Comparison of ENCODE assay signal across 21 cellular contexts in genomic region chr9:88183798-88184495, GRCh38. TPM values are rescaled to one million over a fixed set of nuclear protein-coding genes. Genes with fewer than 3 reads are reported as not detected.
DNase-seq lines count a peak whose midpoint lies in the region; ATAC-seq and TF ChIP-seq lines count a peak whose summit lies in the region.
"Had no signal": no experiment of that assay in that cellular context is flagged by ENCODE, and none has a peak within 500 bp of the region (broad histone marks: within the 10 kb centered on the region; RNA-seq: fewer than 3 reads in every experiment).

No MANE protein-coding gene starts in this region.

- TF ChIP-seq RAD21 in SK-N-SH (IDR thresholded peaks at IDR 0.05; ENCODE audit: low read length): no peak

- POLR2A ChIA-PET in SK-N-SH (lab: Yijun Ruan, JAX) (no interaction called here), Panc1 (lab: Charles Lee) (no interaction called here)

- H4K20me1 ChIP-seq in SK-N-SH (ENCODE audit: insufficient read depth): no peaks in the 10 kb centered on the region

- TF ChIP-seq EP300 in SK-N-SH (IDR thresholded peaks at IDR 0.05; ENCODE audit: borderline replicate concordance in 1 of 2, low read depth in 1 of 2, low read length in 1 of 2): no peak

- peak overlapping the region; percentile 38 for H2BK12ac ChIP-seq in trophoblast cell (ENCODE audit: low read length)

- H2BK5ac ChIP-seq in trophoblast cell (ENCODE audit: low read depth, low read length, poor library complexity): no peak overlapping the region

- H3K27ac Mint-ChIP-seq in activated T-cell treated with anti-CD3 and anti-CD28 coated beads, Interleukin-2, amount 50 U/mL, for 72 hours: no peak overlapping the region

- H3K4me3 ChIP-seq in SK-N-SH (ENCODE audit: low read depth in 2 of 2, low read length in 1 of 2) (no peak overlapping the region), Panc1 (ENCODE audit: low read depth in 2 of 2, low read length in 2 of 2) (no peak overlapping the region), trophoblast cell (ENCODE audit: low read depth, low read length) (no peak overlapping the region)

- H3K4me1 ChIP-seq in SK-N-SH (ENCODE audit: control insufficient read depth in 1 of 2, insufficient read depth in 2 of 2, low read depth in 1 of 2, low read length in 1 of 2): peaks cover 0 to 8% of the 10 kb centered on the region in 2 experiments; a peak in 2 of 4 replicates
- H3K4me1 ChIP-seq in Panc1 (ENCODE audit: control insufficient read depth, insufficient read depth, low read length): no peaks in the 10 kb centered on the region
- no peaks in the 10 kb centered on the region for H3K4me1 ChIP-seq in trophoblast cell (ENCODE audit: control insufficient read depth in 1 of 2, insufficient read depth in 2 of 2, low read length in 2 of 2)

- no peak overlapping the region for H2AK5ac ChIP-seq in trophoblast cell (ENCODE audit: low read length)

- no peak overlapping the region for H3K4me3 Mint-ChIP-seq in activated T-cell treated with anti-CD3 and anti-CD28 coated beads, Interleukin-2, amount 50 U/mL, for 72 hours

- ATAC-seq in SK-N-SH treated with all-trans-retinoic acid at 6 μM for 48 hours (no peak), Panc1 (no peak), GM18907 (IDR thresholded peaks at IDR 0.05; ENCODE audit: unreplicated experiment) (no peak)
- ATAC-seq in activated T-cell treated with anti-CD3 and anti-CD28 coated beads, Interleukin-2, amount 50 U/mL, for 72 hours (replicated peaks in 1 of 2): no peak

- 53% methylated on average over 5 of the region's 5 CpGs for WGBS in SK-N-SH (ENCODE audit: low lambda C conversion rate)
- 100% methylated on average over 1 of the region's 5 CpGs for WGBS in trophoblast cell (ENCODE audit: extremely low coverage, insufficient coverage, insufficient read length)

- TF ChIP-seq CTCF in SK-N-SH (IDR thresholded peaks at IDR 0.05) (no peak), Panc1 (IDR thresholded peaks at IDR 0.05) (no peak)

- no peak overlapping the region for H4K8ac ChIP-seq in trophoblast cell (ENCODE audit: low read depth, low read length)

- H3K4ac ChIP-seq in trophoblast cell (ENCODE audit: low read depth, low read length): no peak overlapping the region

- H3K9me3 Mint-ChIP-seq in activated T-cell treated with anti-CD3 and anti-CD28 coated beads, Interleukin-2, amount 50 U/mL, for 72 hours: no peaks in the 10 kb centered on the region

- CTCF ChIA-PET in SK-N-SH (lab: Yijun Ruan, JAX): no interaction called here
- CTCF ChIA-PET in Panc1 (lab: Charles Lee): no interaction called here

- no peaks in the 10 kb centered on the region for H3K9me3 ChIP-seq in SK-N-SH
- no peaks in the 10 kb centered on the region for H3K9me3 ChIP-seq in Panc1 (ENCODE audit: control insufficient read depth, insufficient read depth, low read depth, low read length)
- no peaks in the 10 kb centered on the region for H3K9me3 ChIP-seq in trophoblast cell (ENCODE audit: insufficient read depth, low read depth, low read length)

- no peaks in the 10 kb centered on the region for H3K36me3 Mint-ChIP-seq in activated T-cell treated with anti-CD3 and anti-CD28 coated beads, Interleukin-2, amount 50 U/mL, for 72 hours (ENCODE audit: insufficient read depth in 2 of 2)

- peak overlapping the region; percentile 13 for H4K91ac ChIP-seq in trophoblast cell (ENCODE audit: low read depth, low read length)

- DNase-seq in SK-N-SH (no peak), Panc1 (ENCODE audit: low read depth, low spot score) (no peak), fibroblast of peridontal ligament (ENCODE audit: extremely low read depth) (peak; percentile 28), trophoblast cell (no peak), LoVo (ENCODE audit: low spot score) (no peak)
- DNase-seq in activated T-cell treated with anti-CD3 and anti-CD28 coated beads, Interleukin-2, amount 50 U/mL, for 72 hours: no peak
- DNase-seq: AML-193, DND-41, GF-D8, HCEC 1CT, NCI-H1105 treated with DMSO at 0.1 percent for 48 hours, NCI-H1694, NCI-H2081 treated with DMSO at 0.1 percent for 48 hours, NCI-H510A treated with DMSO at 0.1 percent for 48 hours, NCI-H774, RPMI8226, SHP77 treated with DMSO at 0.1 percent for 48 hours had no signal

- H3K36me3 ChIP-seq in SK-N-SH (replicated peaks in 1 of 2; ENCODE audit: control insufficient read depth in 1 of 2, insufficient read depth in 2 of 2, low read length in 1 of 2) (no peaks in the 10 kb centered on the region), Panc1 (ENCODE audit: control insufficient read depth, insufficient read depth, low read length) (no peaks in the 10 kb centered on the region), trophoblast cell (ENCODE audit: control insufficient read depth in 1 of 2, insufficient read depth in 2 of 2, low read length in 2 of 2) (no peaks in the 10 kb centered on the region)

- no peaks in the 10 kb centered on the region for H3K27me3 ChIP-seq in SK-N-SH (ENCODE audit: insufficient read depth)
- no peaks in the 10 kb centered on the region for H3K27me3 ChIP-seq in Panc1 (ENCODE audit: control insufficient read depth, insufficient read depth, low read length)
- H3K27me3 ChIP-seq in trophoblast cell (ENCODE audit: insufficient read depth, low read length): no peaks in the 10 kb centered on the region

- H3K9me2 ChIP-seq in SK-N-SH: no peaks in the 10 kb centered on the region

- H3K4me2 ChIP-seq in SK-N-SH: no peak overlapping the region
- no peak overlapping the region for H3K4me2 ChIP-seq in trophoblast cell (ENCODE audit: low read length)

- no peak overlapping the region for H4K12ac ChIP-seq in trophoblast cell (ENCODE audit: low read depth, low read length)

- H3K79me2 ChIP-seq in SK-N-SH (ENCODE audit: insufficient read depth) (no peaks in the 10 kb centered on the region), trophoblast cell (ENCODE audit: control insufficient read depth, insufficient read depth, low read length, poor library complexity) (no peaks in the 10 kb centered on the region)

- H3K18ac ChIP-seq in trophoblast cell (ENCODE audit: low read length): no peak overlapping the region

- H3K9ac ChIP-seq in SK-N-SH: no peak overlapping the region
- H3K9ac ChIP-seq in trophoblast cell (ENCODE audit: low read length): no peak overlapping the region

- H3F3A ChIP-seq in SK-N-SH (replicated peaks; ENCODE audit: insufficient read depth): no peaks in the 10 kb centered on the region

- no peak overlapping the region for H2BK120ac ChIP-seq in trophoblast cell (ENCODE audit: insufficient read depth, low read length, poor library complexity)

- in situ Hi-C loops in Panc1 (cut with HindIII; ENCODE audit: low pct_unique_long_range_greater_than_20kb, low sequenced_read_pairs): no loop called here

- H2AFZ ChIP-seq in SK-N-SH (ENCODE audit: low read depth) (no peak overlapping the region), trophoblast cell (ENCODE audit: insufficient read depth, low read length, poor library complexity) (no peak overlapping the region)

- BruUV-seq in Panc1 (replicated peaks; lab: Mats Ljungman, UMichigan): no TSS peak

- peaks cover 30% of the 10 kb centered on the region for H3K27me3 Mint-ChIP-seq in activated T-cell treated with anti-CD3 and anti-CD28 coated beads, Interleukin-2, amount 50 U/mL, for 72 hours (ENCODE audit: low read depth)

- H3K23ac ChIP-seq in trophoblast cell (ENCODE audit: low read length): no peak overlapping the region

- intact Hi-C loops in Panc1 (cut with micrococcal nuclease; ENCODE audit: unreplicated experiment): no loop called here

- no peak overlapping the region for H3K27ac ChIP-seq in SK-N-SH (ENCODE audit: low read depth in 2 of 2, low read length in 1 of 2)
- H3K27ac ChIP-seq in Panc1 (ENCODE audit: low read length): peak overlapping the region; percentile 57; the same call in 1 of the 2 replicates
- no peak overlapping the region for H3K27ac ChIP-seq in trophoblast cell (ENCODE audit: low read depth, low read length)
- H3K27ac ChIP-seq: 22Rv1 had no signal

- H3K14ac ChIP-seq in trophoblast cell (ENCODE audit: low read length): no peak overlapping the region

- peaks cover 4% of the 10 kb centered on the region for H3K4me1 Mint-ChIP-seq in activated T-cell treated with anti-CD3 and anti-CD28 coated beads, Interleukin-2, amount 50 U/mL, for 72 hours (ENCODE audit: low read depth)

- H3K79me1 ChIP-seq in trophoblast cell (ENCODE audit: low read length): no peaks in the 10 kb centered on the region

TF ChIP-seq in SK-N-SH treated with all-trans-retinoic acid at 6 μM for 48 hours, 23 proteins besides CTCF, POLR2A, EP300 and RAD21 (continues in another document):
- no peak for TF ChIP-seq ZNF565 (CRISPR knock-in tag; conservative IDR thresholded peaks at IDR 0.05; ENCODE audit: low read depth)

TF ChIP-seq in SK-N-SH, 30 proteins besides CTCF, POLR2A, EP300 and RAD21:
- TF ChIP-seq GABPA (IDR thresholded peaks at IDR 0.05; ENCODE audit: low read depth) (no peak), FOXJ3 (CRISPR knock-in tag; IDR thresholded peaks at IDR 0.05) (no peak), GATA2 (CRISPR knock-in tag; IDR thresholded peaks at IDR 0.05) (no peak), RXRA (IDR thresholded peaks at IDR 0.05; ENCODE audit: borderline replicate concordance, low read depth) (no peak), TAF1 (IDR thresholded peaks at IDR 0.05; ENCODE audit: borderline replicate concordance, low read depth, low read length) (no peak), YY1 (IDR thresholded peaks at IDR 0.05; ENCODE audit: low read depth) (no peak), TCF12 (IDR thresholded peaks at IDR 0.05) (no peak)
TF ChIP-seq in SK-N-SH: peak in this region for 0.

RNA-seq across cellular contexts. Expression of gene SPATA31C2, which starts 45.7 kb away (rescaled TPM):
- not detected in 2 replicates for polyA plus RNA-seq in SK-N-SH (2012; rRNA removed)
- polyA plus RNA-seq in SK-N-SH (2012; cell fraction: cytosol; rRNA removed): not detected in 2 replicates
- not detected in 2 replicates for polyA plus RNA-seq in SK-N-SH (2012; cell fraction: nucleus; rRNA removed)
- total RNA-seq in Panc1 (2021; ENCODE audit: unreplicated experiment): not detected
- polyA plus RNA-seq in Panc1 (2012; ENCODE audit: insufficient read length): not detected
- not detected in 2 replicates for polyA plus RNA-seq in trophoblast cell (2013)
- not detected for total RNA-seq in activated T-cell treated with anti-CD3 and anti-CD28 coated beads, Interleukin-2, amount 50 U/mL, for 72 hours
- total RNA-seq: LHCN-M2 had no signal
